23 cellular contexts compared by ENCODE assay signal in the genomic region with DNA sequence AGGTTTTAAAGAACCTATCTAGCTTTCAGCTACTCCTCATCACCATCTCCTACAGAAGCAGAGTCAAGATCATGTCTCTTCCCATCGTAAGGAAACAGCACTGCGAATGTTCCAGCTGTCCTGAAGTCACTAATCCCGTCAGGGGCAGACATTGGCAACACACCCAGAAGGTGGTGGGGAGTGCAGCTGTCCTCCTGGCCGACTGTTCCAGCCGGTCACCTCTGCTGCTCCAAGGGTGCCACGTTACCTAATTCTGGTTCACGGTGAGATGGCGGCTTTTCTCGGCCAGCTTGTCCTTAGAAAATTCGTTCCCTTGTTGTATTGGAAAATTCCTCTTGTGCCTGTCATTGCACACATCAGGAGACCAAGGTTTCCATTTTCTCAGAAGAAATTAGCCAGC.
A peak's percentile ranks its signal among the peaks of the same experiment; 100 is the strongest.
DNase-seq lines count a peak whose midpoint lies in the region; FAIRE-seq and TF ChIP-seq lines count a peak whose summit lies in the region.
"Had no signal": no experiment of that assay in that cellular context is flagged by ENCODE, and none has a peak within 500 bp of the region (broad histone marks: within the 10 kb centered on the region; RNA-seq: fewer than 3 reads in every experiment).

No MANE protein-coding gene starts in this region.

- H3K9ac ChIP-seq in astrocyte (ENCODE audit: low read length) = no peak overlapping the region
- no peak overlapping the region for H3K9ac ChIP-seq in subcutaneous abdominal adipose tissue (ENCODE audit: low read length in 5 of 5)
- no peak overlapping the region for H3K9ac ChIP-seq in colonic mucosa (ENCODE audit: low read depth in 2 of 2, low read length in 2 of 2)

- intact Hi-C loops in colonic mucosa (cut with DNase I) = no loop called here
- intact Hi-C loops in CD4-positive, alpha-beta memory T cell (cut with micrococcal nuclease) = no loop called here

- H3K9me3 ChIP-seq in astrocyte (ENCODE audit: insufficient read depth, low read depth, low read length) = no peaks in the 10 kb centered on the region
- H3K9me3 ChIP-seq in subcutaneous abdominal adipose tissue (ENCODE audit: control insufficient read depth in 5 of 5, low read length in 5 of 5) = no peaks in the 10 kb centered on the region
- no peaks in the 10 kb centered on the region for H3K9me3 ChIP-seq in colonic mucosa
- no peaks in the 10 kb centered on the region for H3K9me3 ChIP-seq in CD4-positive, alpha-beta memory T cell (ENCODE audit: control insufficient read depth in 1 of 2, low read length in 2 of 2)
- H3K9me3 ChIP-seq: mucosa of descending colon, sigmoid colon, tibial nerve had no signal

- H3K27me3 ChIP-seq in astrocyte (ENCODE audit: insufficient read depth, low read length) (no peaks in the 10 kb centered on the region), subcutaneous abdominal adipose tissue (ENCODE audit: control insufficient read depth in 5 of 5, insufficient read depth in 4 of 5, low read length in 5 of 5) (no peaks in the 10 kb centered on the region), colonic mucosa (no peaks in the 10 kb centered on the region)
- no peaks in the 10 kb centered on the region for H3K27me3 ChIP-seq in CD4-positive, alpha-beta memory T cell (ENCODE audit: insufficient read depth, low read length)
- H3K27me3 ChIP-seq: sigmoid colon, tibial nerve had no signal

- no peak overlapping the region for H3K27ac Mint-ChIP-seq in astrocyte (ENCODE audit: unreplicated experiment)
- H3K27ac Mint-ChIP-seq in nephron progenitor cell = peak overlapping the region; percentile 23
- H3K27ac Mint-ChIP-seq in CD4-positive, alpha-beta memory T cell = no peak overlapping the region
- H3K27ac Mint-ChIP-seq: activated B cell treated with CpG ODN at 0.5 μM for 24 hours, progenitor cell of endocrine pancreas had no signal

- H3K4me3 ChIP-seq in astrocyte (ENCODE audit: insufficient read depth, low read depth, low read length) (no peak overlapping the region), subcutaneous abdominal adipose tissue (ENCODE audit: low read depth in 1 of 5, low read length in 5 of 5) (no peak overlapping the region), colonic mucosa (no peak overlapping the region)
- H3K4me3 ChIP-seq in CD4-positive, alpha-beta memory T cell (ENCODE audit: low read length in 2 of 2) = no peak overlapping the region
- H3K4me3 ChIP-seq: lung, mucosa of descending colon, sigmoid colon, tibial nerve had no signal

- no peak for FAIRE-seq in astrocyte (lab: Jason Lieb, UNC)
- FAIRE-seq: GM18507 had no signal

- H3K9me3 Mint-ChIP-seq in astrocyte (ENCODE audit: unreplicated experiment) (no peaks in the 10 kb centered on the region), nephron progenitor cell (peaks cover 4% of the 10 kb centered on the region)
- peaks cover 0 to 4% (median 0%) of the 10 kb centered on the region in 8 donors for H3K9me3 Mint-ChIP-seq in CD4-positive, alpha-beta memory T cell

- H3K79me2 ChIP-seq in astrocyte (ENCODE audit: insufficient read depth, low read length) = no peaks in the 10 kb centered on the region

- POLR2A ChIA-PET in CD4-positive, alpha-beta memory T cell (lab: Charles Lee; ENCODE audit: partially characterized antibody) = no interaction called here

- DNase-seq in LHCN-M2 (ENCODE audit: low read depth) = peak; percentile 96
- no peak for DNase-seq in astrocyte (ENCODE audit: low read depth)
- DNase-seq in nephron progenitor cell = no peak
- no peak for DNase-seq in colonic mucosa
- DNase-seq in GM03348 (ENCODE audit: low spot score) = no peak
- DNase-seq in CD4-positive, alpha-beta memory T cell = no peak
- DNase-seq: activated B cell treated with CpG ODN at 0.5 μM for 24 hours; activated naive CD4-positive, alpha-beta T cell treated with Interleukin-2 at 50 U/mL for 16 hours; DMS79 treated with DMSO at 0.1 percent for 48 hours; GF-D8; mucosa of descending colon; NCI-H1436 treated with DMSO at 0.1 percent for 48 hours; NCI-H446 treated with DMSO at 0.1 percent for 48 hours; NK-92 treated with Interleukin-12 subunit alpha and Interleukin-12 subunit beta, amount 100 ng/mL, for 24 hours; sigmoid colon; stimulated activated naive CD8-positive, alpha-beta T cell treated with anti-CD3 and anti-CD28 coated beads, Interleukin-15, Interleukin-2, amounts not matched to agents 100 U/mL and 50 U/mL, for 24 hours had no signal

- H3K27me3 Mint-ChIP-seq in astrocyte (ENCODE audit: low read depth, unreplicated experiment) (no peaks in the 10 kb centered on the region), nephron progenitor cell (ENCODE audit: low read depth, poor library complexity) (no peaks in the 10 kb centered on the region)
- no peaks in the 10 kb centered on the region for H3K27me3 Mint-ChIP-seq in CD4-positive, alpha-beta memory T cell
- H3K27me3 Mint-ChIP-seq: activated B cell treated with CpG ODN at 0.5 μM for 24 hours, brain, progenitor cell of endocrine pancreas had no signal

- peaks cover 26% of the 10 kb centered on the region for H3K4me1 ChIP-seq in astrocyte (ENCODE audit: insufficient read depth, low read length)
- H3K4me1 ChIP-seq in subcutaneous abdominal adipose tissue (ENCODE audit: control insufficient read depth in 5 of 5, insufficient read depth in 5 of 5, low read length in 5 of 5) = peaks cover 7 to 54% (median 30%) of the 10 kb centered on the region in 5 donors
- no peaks in the 10 kb centered on the region for H3K4me1 ChIP-seq in colonic mucosa
- peaks cover 7% of the 10 kb centered on the region for H3K4me1 ChIP-seq in CD4-positive, alpha-beta memory T cell (ENCODE audit: insufficient read depth, low read length)

- H3K36me3 Mint-ChIP-seq in astrocyte (ENCODE audit: low read depth, unreplicated experiment) = no peaks in the 10 kb centered on the region
- no peaks in the 10 kb centered on the region for H3K36me3 Mint-ChIP-seq in nephron progenitor cell (ENCODE audit: low read depth)
- H3K36me3 Mint-ChIP-seq in CD4-positive, alpha-beta memory T cell = no peaks in the 10 kb centered on the region
- H3K36me3 Mint-ChIP-seq: brain had no signal

- no peak overlapping the region for H3K4me2 ChIP-seq in astrocyte (ENCODE audit: low read length)

- CTCF ChIA-PET in CD4-positive, alpha-beta memory T cell (lab: Charles Lee; ENCODE audit: partially characterized antibody) = interaction anchor here (1.1 kb wide), 1 partner anchor 9 kb away, joined by 6 read pairs; no protein-coding TSS in a partner anchor

- H3K4me3 Mint-ChIP-seq in astrocyte (ENCODE audit: unreplicated experiment) (no peak overlapping the region), nephron progenitor cell (no peak overlapping the region)
- H3K4me3 Mint-ChIP-seq in CD4-positive, alpha-beta memory T cell = peak overlapping the region in 1 of 8 donors; percentile 10
- H3K4me3 Mint-ChIP-seq: activated B cell treated with CpG ODN at 0.5 μM for 24 hours, brain had no signal

- H3K36me3 ChIP-seq in astrocyte (ENCODE audit: insufficient read depth, low read length) (no peaks in the 10 kb centered on the region), subcutaneous abdominal adipose tissue (ENCODE audit: control insufficient read depth in 5 of 5, insufficient read depth in 5 of 5, low read length in 5 of 5) (no peaks in the 10 kb centered on the region), colonic mucosa (no peaks in the 10 kb centered on the region)
- H3K36me3 ChIP-seq in CD4-positive, alpha-beta memory T cell (ENCODE audit: insufficient read depth, low read length) = no peaks in the 10 kb centered on the region
- H3K36me3 ChIP-seq: sigmoid colon, tibial nerve had no signal

- H3K27ac ChIP-seq in astrocyte (ENCODE audit: low read depth, low read length) = no peak overlapping the region
- H3K27ac ChIP-seq in subcutaneous abdominal adipose tissue (ENCODE audit: low read depth, low read length) = peak overlapping the region; percentile 95
- no peak overlapping the region for H3K27ac ChIP-seq in colonic mucosa
- no peak overlapping the region for H3K27ac ChIP-seq in CD4-positive, alpha-beta memory T cell (ENCODE audit: low read depth, low read length)
- H3K27ac ChIP-seq: C4-2B had no signal

- no peaks in the 10 kb centered on the region for H4K20me1 ChIP-seq in astrocyte (ENCODE audit: insufficient read depth, low read length)

- H2AFZ ChIP-seq in astrocyte (ENCODE audit: low read depth, low read length) = peak overlapping the region; percentile 26

- TF ChIP-seq CTCF in astrocyte (IDR thresholded peaks at IDR 0.05; ENCODE audit: insufficient read depth, low read depth, low read length) (no peak), nephron progenitor cell (IDR thresholded peaks at IDR 0.05) (no peak), colonic mucosa (IDR thresholded peaks at IDR 0.05) (no peak)

- H3K4me1 Mint-ChIP-seq in astrocyte (ENCODE audit: low read depth, unreplicated experiment) (peaks cover 26% of the 10 kb centered on the region), nephron progenitor cell (peaks cover 95% of the 10 kb centered on the region)
- H3K4me1 Mint-ChIP-seq in CD4-positive, alpha-beta memory T cell = peaks cover 6 to 10% (median 7%) of the 10 kb centered on the region in 4 donors
